11 cellular contexts compared by ENCODE assay signal in genomic region chr4:38760915-38761314, GRCh38. TPM values are rescaled to one million over a fixed set of nuclear protein-coding genes. Genes with fewer than 3 reads are reported as not detected.
DNase-seq lines count a peak whose midpoint lies in the region; ATAC-seq and TF ChIP-seq lines count a peak whose summit lies in the region.
"Had no signal": no experiment of that assay in that cellular context is flagged by ENCODE, and none has a peak within 500 bp of the region (broad histone marks: within the 10 kb centered on the region; RNA-seq: fewer than 3 reads in every experiment).

No MANE protein-coding gene starts in this region.

- H3K9me3 Mint-ChIP-seq in memory B cell (no peaks in the 10 kb centered on the region), glutamatergic neuron (ENCODE audit: unreplicated experiment) (no peaks in the 10 kb centered on the region)

- TF ChIP-seq CTCF in glutamatergic neuron (IDR thresholded peaks at IDR 0.05; ENCODE audit: partially characterized antibody, unreplicated experiment) = no peak

- peak overlapping the region; percentile 64 for H3K4me3 Mint-ChIP-seq in memory B cell
- H3K4me3 Mint-ChIP-seq in glutamatergic neuron (ENCODE audit: unreplicated experiment) = no peak overlapping the region

- peak in 1 of 2 donors; percentile 33 for DNase-seq in memory B cell (ENCODE audit: low spot score in 2 of 2)
- no peak for DNase-seq in stimulated activated CD4-positive, alpha-beta T cell treated with anti-CD3 and anti-CD28 coated beads, Interleukin-4, amount 100 ng/mL, for 1 hour
- no peak for DNase-seq in glutamatergic neuron
- DNase-seq in amygdala (lab: John Stamatoyannopoulos, UW) = no peak
- DNase-seq in hippocampal formation (lab: John Stamatoyannopoulos, UW) = no peak
- DNase-seq: DMS79, NCI-H69 had no signal

- peaks cover 6% of the 10 kb centered on the region for H3K36me3 Mint-ChIP-seq in memory B cell
- no peaks in the 10 kb centered on the region for H3K36me3 Mint-ChIP-seq in glutamatergic neuron (ENCODE audit: unreplicated experiment)

- H3K27ac Mint-ChIP-seq in memory B cell (peak overlapping the region; percentile 96), glutamatergic neuron (ENCODE audit: unreplicated experiment) (no peak overlapping the region)

- H3K27me3 Mint-ChIP-seq in memory B cell (no peaks in the 10 kb centered on the region), glutamatergic neuron (ENCODE audit: unreplicated experiment) (no peaks in the 10 kb centered on the region)

- H3K4me1 Mint-ChIP-seq in memory B cell (peaks cover 42% of the 10 kb centered on the region), glutamatergic neuron (ENCODE audit: low read depth, unreplicated experiment) (peaks cover 4% of the 10 kb centered on the region)

- ATAC-seq in GM18498 (IDR thresholded peaks at IDR 0.05; ENCODE audit: unreplicated experiment) (peak; percentile 16), GM21423 (IDR thresholded peaks at IDR 0.05; ENCODE audit: unreplicated experiment) (peak; percentile 29), HG03354 (IDR thresholded peaks at IDR 0.05; ENCODE audit: poor library complexity, severe bottlenecking, unreplicated experiment) (peak; percentile 35), memory B cell (ENCODE audit: low read depth) (peak; percentile 8)

RNA-seq across cellular contexts. Expression of gene TLR10, which starts 21.9 kb away (rescaled TPM):
- not detected for total RNA-seq in glutamatergic neuron (ENCODE audit: unreplicated experiment)
- total RNA-seq: H1 had no signal

RNA-seq across cellular contexts. Expression of gene TLR1, which starts 43.7 kb away (rescaled TPM):
- not detected for total RNA-seq in glutamatergic neuron (ENCODE audit: unreplicated experiment)
- total RNA-seq: H1 had no signal
